In the genomic region with DNA sequence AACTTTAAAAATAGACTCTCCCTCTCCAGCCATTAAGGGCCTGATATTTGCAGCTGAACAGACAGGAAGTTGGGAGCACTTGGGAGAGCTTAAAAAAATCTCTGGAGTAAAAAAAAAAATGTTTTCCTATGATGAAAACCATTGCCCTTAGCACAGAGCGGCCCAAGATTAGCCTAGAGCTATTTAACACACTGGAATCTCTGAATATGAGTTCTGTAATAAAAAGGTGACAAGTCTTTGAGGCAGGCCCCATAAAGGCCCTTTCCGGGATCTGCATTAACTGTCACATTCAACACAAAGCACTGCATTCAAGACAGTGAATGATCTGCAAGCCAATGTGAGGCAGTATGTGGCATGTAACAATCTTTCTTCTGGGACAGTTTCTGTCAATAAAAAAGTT, we compare ENCODE assay signal across 12 cellular contexts.
A peak's percentile ranks its signal among the peaks of the same experiment; 100 is the strongest.
DNase-seq lines count a peak whose midpoint lies in the region; ATAC-seq and TF ChIP-seq lines count a peak whose summit lies in the region.
"Had no signal": no experiment of that assay in that cellular context is flagged by ENCODE, and none has a peak within 500 bp of the region (broad histone marks: within the 10 kb centered on the region; RNA-seq: fewer than 3 reads in every experiment).

No MANE protein-coding gene starts in this region.

- TF ChIP-seq CTCF in A673 (conservative IDR thresholded peaks at IDR 0.05; ENCODE audit: low read depth, low read length) (no peak), PC-3 (conservative IDR thresholded peaks at IDR 0.05; ENCODE audit: low read depth, low read length) (no peak), fibroblast of villous mesenchyme (IDR thresholded peaks at IDR 0.05; ENCODE audit: insufficient read depth, low read depth, low read length) (no peak), nephron (IDR thresholded peaks at IDR 0.05; ENCODE audit: unreplicated experiment in 3 of 3) (no peak), CD14-positive monocyte (IDR thresholded peaks at IDR 0.05) (no peak)

- H3K36me3 ChIP-seq in A673 (ENCODE audit: insufficient read depth, low read length, poor library complexity, severe bottlenecking) (no peaks in the 10 kb centered on the region), PC-3 (ENCODE audit: low read depth, low read length) (no peaks in the 10 kb centered on the region)
- H3K36me3 ChIP-seq: upper lobe of left lung, WERI-Rb-1 had no signal

- H3K27me3 Mint-ChIP-seq in nephron (ENCODE audit: low read depth) (no peaks in the 10 kb centered on the region), CD14-positive monocyte (ENCODE audit: low read depth in 3 of 3) (no peaks in the 10 kb centered on the region)
- no peaks in the 10 kb centered on the region for H3K27me3 Mint-ChIP-seq in activated CD8-positive, alpha-beta T cell treated with anti-CD3 and anti-CD28 coated beads, Interleukin-2, amount 10 ng/mL, durations not matched to agents 7 days and 5 days (ENCODE audit: low read depth)

- no peak overlapping the region for H2AFZ ChIP-seq in PC-3 (ENCODE audit: low read length)

- CTCF ChIA-PET in A673 (lab: Charles Lee), result no interaction called here
- CTCF ChIA-PET in PC-3 (lab: Charles Lee), result no interaction called here
- CTCF ChIA-PET in activated CD8-positive, alpha-beta T cell treated with anti-CD3 and anti-CD28 coated beads, Interleukin-2, amount 10 ng/mL, durations not matched to agents 7 days and 5 days (lab: Charles Lee), result no interaction called here

- ATAC-seq in PC-3, result peak; percentile 65
- ATAC-seq in activated CD8-positive, alpha-beta T cell treated with anti-CD3 and anti-CD28 coated beads, Interleukin-2, amount 10 ng/mL, durations not matched to agents 7 days and 5 days, result no peak
- ATAC-seq in HG03442 (IDR thresholded peaks at IDR 0.05; ENCODE audit: unreplicated experiment), result no peak
- ATAC-seq: SK-N-SH treated with all-trans-retinoic acid at 6 μM for 48 hours had no signal

- no peak overlapping the region for H3K4me2 ChIP-seq in PC-3 (ENCODE audit: low read length)

- BruUV-seq in A673 (replicated peaks; lab: Mats Ljungman, UMichigan) (no TSS peak), PC-3 (replicated peaks; lab: Mats Ljungman, UMichigan) (no TSS peak)

- no peak overlapping the region for H3K9ac ChIP-seq in PC-3 (ENCODE audit: low read length)

- H3K79me2 ChIP-seq in PC-3 (ENCODE audit: low read length), result no peaks in the 10 kb centered on the region

- POLR2A ChIA-PET in A673 (lab: Charles Lee; ENCODE audit: low non-redundant PET), result no interaction called here
- POLR2A ChIA-PET in PC-3 (lab: Charles Lee; ENCODE audit: unreplicated experiment), result no interaction called here
- POLR2A ChIA-PET in activated CD8-positive, alpha-beta T cell treated with anti-CD3 and anti-CD28 coated beads, Interleukin-2, amount 10 ng/mL, durations not matched to agents 7 days and 5 days (lab: Charles Lee), result no interaction called here

- H3K27ac ChIP-seq in A673 (ENCODE audit: low read depth, low read length, poor library complexity, severe bottlenecking), result peak overlapping the region; percentile 26
- no peak overlapping the region for H3K27ac ChIP-seq in PC-3 (ENCODE audit: low read length)
- H3K27ac ChIP-seq: WERI-Rb-1 had no signal

- intact Hi-C loops in A673 (cut with micrococcal nuclease; ENCODE audit: unreplicated experiment) (no loop called here), PC-3 (cut with micrococcal nuclease) (loop anchor here (2.0 kb wide), 1 partner anchor 60 kb away; no protein-coding TSS in a partner anchor), CD14-positive monocyte (cut with micrococcal nuclease) (no loop called here)

- H3K4me3 Mint-ChIP-seq in nephron, result no peak overlapping the region
- H3K4me3 Mint-ChIP-seq in CD14-positive monocyte, result no peak overlapping the region
- H3K4me3 Mint-ChIP-seq in activated CD8-positive, alpha-beta T cell treated with anti-CD3 and anti-CD28 coated beads, Interleukin-2, amount 10 ng/mL, durations not matched to agents 7 days and 5 days, result no peak overlapping the region

- H3K36me3 Mint-ChIP-seq in nephron (ENCODE audit: low read depth) (no peaks in the 10 kb centered on the region), CD14-positive monocyte (no peaks in the 10 kb centered on the region)
- H3K36me3 Mint-ChIP-seq in activated CD8-positive, alpha-beta T cell treated with anti-CD3 and anti-CD28 coated beads, Interleukin-2, amount 10 ng/mL, durations not matched to agents 7 days and 5 days (ENCODE audit: low read depth), result no peaks in the 10 kb centered on the region

- no peak for DNase-seq in A673 (ENCODE audit: low spot score)
- peak; percentile 46 for DNase-seq in PC-3
- peak; percentile 42 for DNase-seq in fibroblast of villous mesenchyme (ENCODE audit: low read depth)
- DNase-seq in CD14-positive monocyte (ENCODE audit: low spot score), result no peak
- DNase-seq in stimulated activated CD4-positive, alpha-beta T cell treated with anti-CD3 and anti-CD28 coated beads, Interleukin-2, amount 100 ng/mL, for 48 hours, result no peak
- no peak for DNase-seq in activated CD8-positive, alpha-beta T cell treated with anti-CD3 and anti-CD28 coated beads, Interleukin-2, amount 10 ng/mL, durations not matched to agents 7 days and 5 days
- DNase-seq: activated T-cell treated with anti-CD3 and anti-CD28 coated beads, Interleukin-2, amount 50 U/mL, for 1 hour; upper lobe of left lung; WERI-Rb-1 had no signal

- no peaks in the 10 kb centered on the region for H3F3A ChIP-seq in PC-3 (ENCODE audit: low read length, unreplicated experiment)

- H3K9me3 Mint-ChIP-seq in nephron (no peaks in the 10 kb centered on the region), CD14-positive monocyte (no peaks in the 10 kb centered on the region)
- no peaks in the 10 kb centered on the region for H3K9me3 Mint-ChIP-seq in activated CD8-positive, alpha-beta T cell treated with anti-CD3 and anti-CD28 coated beads, Interleukin-2, amount 10 ng/mL, durations not matched to agents 7 days and 5 days (ENCODE audit: insufficient read depth)

- no peaks in the 10 kb centered on the region for H3K27me3 ChIP-seq in A673 (replicated peaks; ENCODE audit: insufficient read depth, low read depth, low read length, poor library complexity)
- H3K27me3 ChIP-seq in PC-3 (ENCODE audit: low read length), result no peaks in the 10 kb centered on the region
- H3K27me3 ChIP-seq: upper lobe of left lung had no signal

- H3K4me1 ChIP-seq in A673 (ENCODE audit: insufficient read depth, low read length, poor library complexity, severe bottlenecking) (peaks cover 34% of the 10 kb centered on the region), PC-3 (ENCODE audit: insufficient read depth, low read length) (peaks cover 23% of the 10 kb centered on the region)

- H4K20me1 ChIP-seq in PC-3 (ENCODE audit: low read length), result no peaks in the 10 kb centered on the region

- H3K9me2 ChIP-seq in PC-3 (replicated peaks; ENCODE audit: low read length), result no peaks in the 10 kb centered on the region

- H3K4me3 ChIP-seq in A673 (ENCODE audit: low read depth, low read length, poor library complexity, severe bottlenecking) (no peak overlapping the region), PC-3 (ENCODE audit: low read length) (no peak overlapping the region), fibroblast of villous mesenchyme (ENCODE audit: low read depth, low read length) (no peak overlapping the region)
- H3K4me3 ChIP-seq: upper lobe of left lung had no signal

- H3K4me1 Mint-ChIP-seq in nephron, result peaks cover 64% of the 10 kb centered on the region
- no peaks in the 10 kb centered on the region for H3K4me1 Mint-ChIP-seq in CD14-positive monocyte
- peaks cover 14% of the 10 kb centered on the region for H3K4me1 Mint-ChIP-seq in activated CD8-positive, alpha-beta T cell treated with anti-CD3 and anti-CD28 coated beads, Interleukin-2, amount 10 ng/mL, durations not matched to agents 7 days and 5 days (ENCODE audit: low read depth)

- no peaks in the 10 kb centered on the region for H3K9me3 ChIP-seq in A673 (ENCODE audit: low read depth, low read length, poor library complexity, severe bottlenecking)
- H3K9me3 ChIP-seq in PC-3 (ENCODE audit: low read length), result no peaks in the 10 kb centered on the region
- H3K9me3 ChIP-seq: upper lobe of left lung had no signal

- H3K27ac Mint-ChIP-seq in nephron, result peak overlapping the region; percentile 25 to 70 (median 44)
- no peak overlapping the region for H3K27ac Mint-ChIP-seq in CD14-positive monocyte
- no peak overlapping the region for H3K27ac Mint-ChIP-seq in activated CD8-positive, alpha-beta T cell treated with anti-CD3 and anti-CD28 coated beads, Interleukin-2, amount 10 ng/mL, durations not matched to agents 7 days and 5 days

Comparison
In these comparisons a context has a peak if more than half of its experiments do, and no peak if none do; other contexts are left out.
1. DNase-seq: peak in PC-3 (single experiment) and fibroblast of villous mesenchyme (single experiment); none in A673 (single experiment), CD14-positive monocyte (single experiment), stimulated activated CD4-positive, alpha-beta T cell treated with anti-CD3 and anti-CD28 coated beads, Interleukin-2, amount 100 ng/mL, for 48 hours (0 of 2) and activated CD8-positive, alpha-beta T cell treated with anti-CD3 and anti-CD28 coated beads, Interleukin-2, amount 10 ng/mL, durations not matched to agents 7 days and 5 days (single experiment).
2. H3K27ac Mint-ChIP-seq: peak in nephron (3 of 3); none in CD14-positive monocyte (0 of 7) and activated CD8-positive, alpha-beta T cell treated with anti-CD3 and anti-CD28 coated beads, Interleukin-2, amount 10 ng/mL, durations not matched to agents 7 days and 5 days (single experiment).